In the genomic region with DNA sequence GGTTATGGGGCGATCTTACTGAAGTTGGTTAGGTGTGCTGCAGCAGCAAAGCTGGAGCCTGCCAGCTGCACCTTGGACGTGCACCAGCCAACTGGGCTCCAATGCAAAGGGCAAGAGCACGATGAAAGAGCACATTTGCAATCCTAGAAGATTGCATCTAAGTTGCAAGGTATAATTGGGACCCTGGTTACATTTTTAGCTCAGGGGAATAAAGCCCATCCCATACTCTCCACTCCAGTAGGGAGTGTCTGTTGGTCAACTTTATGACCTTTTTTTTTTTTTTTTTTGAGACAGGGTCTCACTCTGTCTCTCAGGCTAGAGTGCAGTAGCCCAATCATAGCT, we compare ENCODE assay signal across 20 cellular contexts. TPM values are rescaled to one million over a fixed set of nuclear protein-coding genes. Genes with fewer than 3 reads are reported as not detected.
DNase-seq lines count a peak whose midpoint lies in the region; ATAC-seq and TF ChIP-seq lines count a peak whose summit lies in the region.
"Had no signal": no experiment of that assay in that cellular context is flagged by ENCODE, and none has a peak within 500 bp of the region (broad histone marks: within the 10 kb centered on the region; RNA-seq: fewer than 3 reads in every experiment).

No MANE protein-coding gene starts in this region.

- peaks cover 64% of the 10 kb centered on the region for H3K4me1 Mint-ChIP-seq in activated T-cell treated with anti-CD3 and anti-CD28 coated beads, Interleukin-2, amount 50 U/mL, for 24 hours (ENCODE audit: low read depth)
- peaks cover 25% of the 10 kb centered on the region for H3K4me1 Mint-ChIP-seq in activated T-cell treated with anti-CD3 and anti-CD28 coated beads, Interleukin-2, amount 50 U/mL, for 4 hours (ENCODE audit: low read depth)
- H3K4me1 Mint-ChIP-seq in activated CD8-positive, alpha-beta T cell treated with anti-CD3 and anti-CD28 coated beads for 36 hours (ENCODE audit: low read depth): peaks cover 51% of the 10 kb centered on the region
- H3K4me1 Mint-ChIP-seq in stimulated activated effector memory CD8-positive, alpha-beta T cell treated with anti-CD3 and anti-CD28 coated beads, Interleukin-12 subunit alpha, Interleukin-12 subunit beta, amount 100 ng/mL, for 72 hours: peaks cover 65% of the 10 kb centered on the region

- no peak overlapping the region for H3K27ac ChIP-seq in right cardiac atrium (ENCODE audit: low read length)
- H3K27ac ChIP-seq: GM23248, SJSA1 had no signal

- in situ Hi-C loops in GM18951 (cut with MboI; ENCODE audit: low sequenced_read_pairs, unreplicated experiment): no loop called here

- 88% methylated on average over 3 of the region's 3 CpGs for WGBS in right cardiac atrium

- no peaks in the 10 kb centered on the region for H3K9me3 ChIP-seq in right cardiac atrium (ENCODE audit: control insufficient read depth, low read length)
- H3K9me3 ChIP-seq: SJSA1 had no signal

- H3K27me3 Mint-ChIP-seq in activated T-cell treated with anti-CD3 and anti-CD28 coated beads, Interleukin-2, amount 50 U/mL, for 24 hours: peaks cover 10% of the 10 kb centered on the region
- peaks cover 5% of the 10 kb centered on the region for H3K27me3 Mint-ChIP-seq in activated T-cell treated with anti-CD3 and anti-CD28 coated beads, Interleukin-2, amount 50 U/mL, for 4 hours (ENCODE audit: low read depth)
- no peaks in the 10 kb centered on the region for H3K27me3 Mint-ChIP-seq in activated CD8-positive, alpha-beta T cell treated with anti-CD3 and anti-CD28 coated beads for 36 hours

- no peaks in the 10 kb centered on the region for H3K27me3 ChIP-seq in right cardiac atrium (ENCODE audit: control insufficient read depth, insufficient read depth)
- H3K27me3 ChIP-seq: SJSA1 had no signal

- peak; percentile 10 for TF ChIP-seq POLR2A in GM18951 (IDR thresholded peaks at IDR 0.05; ENCODE audit: extremely low read depth, insufficient read depth, insufficient read length)

- peak overlapping the region; percentile 2 for H3K27ac Mint-ChIP-seq in activated T-cell treated with anti-CD3 and anti-CD28 coated beads, Interleukin-2, amount 50 U/mL, for 24 hours
- H3K27ac Mint-ChIP-seq in activated CD8-positive, alpha-beta T cell treated with anti-CD3 and anti-CD28 coated beads for 36 hours: no peak overlapping the region
- no peak overlapping the region for H3K27ac Mint-ChIP-seq in stimulated activated effector memory CD8-positive, alpha-beta T cell treated with anti-CD3 and anti-CD28 coated beads, Interleukin-12 subunit alpha, Interleukin-12 subunit beta, amount 100 ng/mL, for 72 hours

- H3K4me3 ChIP-seq in right cardiac atrium (ENCODE audit: low read length): no peak overlapping the region
- H3K4me3 ChIP-seq: GM23248, SJSA1 had no signal

- no peak for TF ChIP-seq CTCF in activated CD8-positive, alpha-beta T cell treated with anti-CD3 and anti-CD28 coated beads for 36 hours (IDR thresholded peaks at IDR 0.05)

- POLR2A ChIA-PET in activated CD8-positive, alpha-beta T cell treated with anti-CD3 and anti-CD28 coated beads for 36 hours (lab: Charles Lee): interaction anchor here (0.7 to 4.2 kb wide), 9 partner anchors 9 to 45 kb away, joined by 3 to 19 read pairs (median 5); a partner anchor contains a TSS

- H3K4me3 Mint-ChIP-seq in activated T-cell treated with anti-CD3 and anti-CD28 coated beads, Interleukin-2, amount 50 U/mL, for 24 hours: no peak overlapping the region
- H3K4me3 Mint-ChIP-seq in activated T-cell treated with anti-CD3 and anti-CD28 coated beads, Interleukin-2, amount 50 U/mL, for 4 hours: no peak overlapping the region
- H3K4me3 Mint-ChIP-seq in activated CD8-positive, alpha-beta T cell treated with anti-CD3 and anti-CD28 coated beads for 36 hours: peak overlapping the region; percentile 62
- peak overlapping the region; percentile 66 for H3K4me3 Mint-ChIP-seq in stimulated activated effector memory CD8-positive, alpha-beta T cell treated with anti-CD3 and anti-CD28 coated beads, Interleukin-12 subunit alpha, Interleukin-12 subunit beta, amount 100 ng/mL, for 72 hours

- no peaks in the 10 kb centered on the region for H3K4me1 ChIP-seq in right cardiac atrium (ENCODE audit: control insufficient read depth, insufficient read depth, low read length)
- H3K4me1 ChIP-seq: SJSA1 had no signal

- ATAC-seq in activated T-cell treated with anti-CD3 and anti-CD28 coated beads, Interleukin-2, amount 50 U/mL, for 4 hours: no peak
- ATAC-seq in activated CD8-positive, alpha-beta T cell treated with anti-CD3 and anti-CD28 coated beads for 36 hours: no peak
- no peak for ATAC-seq in stimulated activated effector memory CD8-positive, alpha-beta T cell treated with anti-CD3 and anti-CD28 coated beads, Interleukin-12 subunit alpha, Interleukin-12 subunit beta, amount 100 ng/mL, for 72 hours
- no peak for ATAC-seq in right cardiac atrium

- intact Hi-C loops in activated CD8-positive, alpha-beta T cell treated with anti-CD3 and anti-CD28 coated beads for 36 hours (cut with micrococcal nuclease): no loop called here
- intact Hi-C loops in right cardiac atrium (cut with DNase I): no loop called here

- no peaks in the 10 kb centered on the region for H3K9me3 Mint-ChIP-seq in activated T-cell treated with anti-CD3 and anti-CD28 coated beads, Interleukin-2, amount 50 U/mL, for 24 hours
- H3K9me3 Mint-ChIP-seq in activated T-cell treated with anti-CD3 and anti-CD28 coated beads, Interleukin-2, amount 50 U/mL, for 4 hours: no peaks in the 10 kb centered on the region
- H3K9me3 Mint-ChIP-seq in activated CD8-positive, alpha-beta T cell treated with anti-CD3 and anti-CD28 coated beads for 36 hours: no peaks in the 10 kb centered on the region
- H3K9me3 Mint-ChIP-seq in stimulated activated effector memory CD8-positive, alpha-beta T cell treated with anti-CD3 and anti-CD28 coated beads, Interleukin-12 subunit alpha, Interleukin-12 subunit beta, amount 100 ng/mL, for 72 hours: no peaks in the 10 kb centered on the region
- H3K9me3 Mint-ChIP-seq: CD8-positive, alpha-beta memory T cell had no signal

- CTCF ChIA-PET in activated CD8-positive, alpha-beta T cell treated with anti-CD3 and anti-CD28 coated beads for 36 hours (lab: Charles Lee): interaction anchor here (0.8 to 5.7 kb wide), 9 partner anchors 10 to 123 kb away, joined by 3 to 41 read pairs (median 3); a partner anchor contains a TSS

- H3K36me3 Mint-ChIP-seq in activated T-cell treated with anti-CD3 and anti-CD28 coated beads, Interleukin-2, amount 50 U/mL, for 24 hours (ENCODE audit: low read depth): peaks cover 7% of the 10 kb centered on the region
- H3K36me3 Mint-ChIP-seq in activated T-cell treated with anti-CD3 and anti-CD28 coated beads, Interleukin-2, amount 50 U/mL, for 4 hours (ENCODE audit: insufficient read depth): no peaks in the 10 kb centered on the region
- peaks cover 8% of the 10 kb centered on the region for H3K36me3 Mint-ChIP-seq in activated CD8-positive, alpha-beta T cell treated with anti-CD3 and anti-CD28 coated beads for 36 hours (ENCODE audit: low read depth)
- peaks cover 54% of the 10 kb centered on the region for H3K36me3 Mint-ChIP-seq in stimulated activated effector memory CD8-positive, alpha-beta T cell treated with anti-CD3 and anti-CD28 coated beads, Interleukin-12 subunit alpha, Interleukin-12 subunit beta, amount 100 ng/mL, for 72 hours
- H3K36me3 Mint-ChIP-seq: CD8-positive, alpha-beta memory T cell had no signal

- DNase-seq in activated T-cell treated with anti-CD3 and anti-CD28 coated beads, Interleukin-2, amount 50 U/mL, for 24 hours: no peak
- no peak for DNase-seq in activated T-cell treated with anti-CD3 and anti-CD28 coated beads, Interleukin-2, amount 50 U/mL, for 4 hours
- no peak for DNase-seq in activated CD8-positive, alpha-beta T cell treated with anti-CD3 and anti-CD28 coated beads for 36 hours
- no peak for DNase-seq in stimulated activated effector memory CD8-positive, alpha-beta T cell treated with anti-CD3 and anti-CD28 coated beads, Interleukin-12 subunit alpha, Interleukin-12 subunit beta, amount 100 ng/mL, for 72 hours (ENCODE audit: low spot score in 2 of 2)
- no peak for DNase-seq in stimulated activated CD4-positive, alpha-beta T cell treated with anti-CD3 and anti-CD28 coated beads, Interleukin-2, amount 100 ng/mL, for 24 hours
- no peak for DNase-seq in right cardiac atrium
- DNase-seq: 8988T; Calu3; CD8-positive, alpha-beta memory T cell; DMS153; GM23248; HCEC 1CT; NCI-H1694 treated with DMSO at 0.1 percent for 48 hours; NCI-H446 treated with DMSO at 0.1 percent for 48 hours; NCI-H526 treated with DMSO at 0.1 percent for 48 hours; OCI-M1 had no signal

RNA-seq across cellular contexts. Expression of a gene that starts 22.2 kb away (rescaled TPM):
- total RNA-seq in activated T-cell treated with anti-CD3 and anti-CD28 coated beads, Interleukin-2, amount 50 U/mL, for 4 hours: 1 to 10 TPM; 1.2 to 1.6 (median 1.5) TPM
- 1 to 10 TPM; 5.0 to 5.3 TPM for total RNA-seq in activated CD8-positive, alpha-beta T cell treated with anti-CD3 and anti-CD28 coated beads for 36 hours
- total RNA-seq in right cardiac atrium: under 1 TPM in 2 of 4 donors, not detected in 2; 0.18 to 0.20 TPM
- not detected for polyA plus RNA-seq in right cardiac atrium
- total RNA-seq: Calu3, Daoy, GM23248, MCF 10A had no signal

RNA-seq across cellular contexts. Expression of a gene that starts 48.7 kb away (rescaled TPM):
- not detected for total RNA-seq in activated T-cell treated with anti-CD3 and anti-CD28 coated beads, Interleukin-2, amount 50 U/mL, for 4 hours
- under 1 TPM; 0.59 to 0.76 TPM for total RNA-seq in activated CD8-positive, alpha-beta T cell treated with anti-CD3 and anti-CD28 coated beads for 36 hours
- not detected for total RNA-seq in right cardiac atrium
- not detected for polyA plus RNA-seq in right cardiac atrium
- total RNA-seq: Calu3, Daoy, GM23248, MCF 10A, SJSA1 had no signal
- polyA plus RNA-seq: CD8-positive, alpha-beta memory T cell; GM23248 had no signal

Comparison
In these comparisons a context has a peak if more than half of its experiments do, and no peak if none do; other contexts are left out.
1. H3K4me3 Mint-ChIP-seq: peak in activated CD8-positive, alpha-beta T cell treated with anti-CD3 and anti-CD28 coated beads for 36 hours (single experiment) and stimulated activated effector memory CD8-positive, alpha-beta T cell treated with anti-CD3 and anti-CD28 coated beads, Interleukin-12 subunit alpha, Interleukin-12 subunit beta, amount 100 ng/mL, for 72 hours (single experiment); none in activated T-cell treated with anti-CD3 and anti-CD28 coated beads, Interleukin-2, amount 50 U/mL, for 24 hours (single experiment) and activated T-cell treated with anti-CD3 and anti-CD28 coated beads, Interleukin-2, amount 50 U/mL, for 4 hours (single experiment).